In the genomic region with DNA sequence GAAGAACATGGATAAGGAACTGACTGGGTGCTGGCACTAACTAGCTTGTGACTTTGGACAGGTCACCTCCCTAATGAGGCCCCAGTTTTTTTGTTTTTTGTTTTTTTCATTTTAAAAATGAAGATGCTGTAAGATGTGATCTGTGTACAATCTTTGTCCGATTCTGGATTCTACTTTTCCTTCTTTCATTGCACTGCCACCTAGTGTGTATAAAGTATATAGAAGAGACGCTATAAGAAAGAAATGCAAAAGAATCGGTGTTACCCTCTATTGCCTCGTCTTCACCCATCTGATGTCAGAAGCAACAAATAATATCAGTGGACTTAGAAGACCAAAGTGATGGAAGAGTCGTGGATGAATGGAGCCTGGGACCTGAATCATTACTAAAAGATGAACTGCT, we compare ENCODE assay signal across 8 cellular contexts. TPM values are rescaled to one million over a fixed set of nuclear protein-coding genes. Genes with fewer than 3 reads are reported as not detected.
DNase-seq lines count a peak whose midpoint lies in the region; ATAC-seq and TF ChIP-seq lines count a peak whose summit lies in the region.

No MANE protein-coding gene starts in this region.

- ATAC-seq in DND-41 (ENCODE audit: insufficient read depth, low read depth) (peak; percentile 63), natural killer cell (peak in 1 of 3 donors; percentile 61)

- H3K27ac Mint-ChIP-seq in natural killer cell: no peak overlapping the region

- H3K36me3 ChIP-seq in DND-41 (ENCODE audit: insufficient read depth, low read length) (no peaks in the 10 kb centered on the region), adipocyte (ENCODE audit: control insufficient read depth, insufficient read depth, low read length, severe bottlenecking) (no peaks in the 10 kb centered on the region)

- H3K4me2 ChIP-seq in DND-41 (ENCODE audit: insufficient read depth, low read length): no peak overlapping the region

- peaks cover 0 to 11% of the 10 kb centered on the region in 2 donors for H3K27me3 Mint-ChIP-seq in natural killer cell (ENCODE audit: low read depth in 2 of 2)

- H3K9me3 Mint-ChIP-seq in natural killer cell: no peaks in the 10 kb centered on the region

- H3K27me3 ChIP-seq in DND-41 (ENCODE audit: insufficient read depth, low read length, poor library complexity) (no peaks in the 10 kb centered on the region), adipocyte (replicated peaks; ENCODE audit: control insufficient read depth, insufficient read depth, low read length) (peaks cover 6% of the 10 kb centered on the region)

- no peak overlapping the region for H3K27ac ChIP-seq in DND-41 (ENCODE audit: low read length)

- no peak overlapping the region for H3K4me3 Mint-ChIP-seq in natural killer cell

- no peaks in the 10 kb centered on the region for H4K20me1 ChIP-seq in DND-41 (ENCODE audit: insufficient read depth, low read length)

- peaks cover 9% of the 10 kb centered on the region in 2 donors for H3K4me1 Mint-ChIP-seq in natural killer cell

- H3K4me3 ChIP-seq in DND-41 (ENCODE audit: low read depth in 1 of 2, low read length in 2 of 2): no peak overlapping the region
- no peak overlapping the region for H3K4me3 ChIP-seq in adipocyte (ENCODE audit: low read length)

- POLR2A ChIA-PET in HEK293T (lab: Yijun Ruan, JAX): no interaction called here

- DNase-seq in DND-41 (no peak), HEK293T (ENCODE audit: extremely low spot score) (peak; percentile 11), adipocyte (ENCODE audit: low read depth) (peak; percentile 20), natural killer cell (no peak), HPDE6-E6E7 (ENCODE audit: extremely low spot score) (no peak), NK-92 (lab: John Stamatoyannopoulos, UW; ENCODE audit: unreplicated experiment) (no peak), activated gamma-delta T cell (lab: John Stamatoyannopoulos, UW) (no peak)
- DNase-seq in activated CD4-positive, alpha-beta T cell treated with anti-CD3 and anti-CD28 coated beads for 4 hours: no peak

- H3K79me2 ChIP-seq in DND-41 (ENCODE audit: insufficient read depth, low read length): no peaks in the 10 kb centered on the region

- no peak overlapping the region for H3K9ac ChIP-seq in DND-41 (ENCODE audit: low read depth, low read length)
- H3K9ac ChIP-seq in adipocyte (ENCODE audit: low read length): no peak overlapping the region

- peak overlapping the region; percentile 30; the same call in 1 of the 2 replicates for H2AFZ ChIP-seq in DND-41 (ENCODE audit: low read depth, low read length)

- no peaks in the 10 kb centered on the region for H3K9me3 ChIP-seq in DND-41 (ENCODE audit: insufficient read depth, low read length, severe bottlenecking)
- no peaks in the 10 kb centered on the region for H3K9me3 ChIP-seq in adipocyte (ENCODE audit: control insufficient read depth, low read length)

- TF ChIP-seq CTCF in DND-41 (IDR thresholded peaks at IDR 0.05; ENCODE audit: borderline replicate concordance, extremely low read depth, low read length, poor library complexity, severe bottlenecking) (peak; percentile 53), natural killer cell (IDR thresholded peaks at IDR 0.05) (peak; percentile 35)

- no peaks in the 10 kb centered on the region for H3K36me3 Mint-ChIP-seq in natural killer cell

- CTCF ChIA-PET in HEK293T (lab: Yijun Ruan, JAX): no interaction called here

- intact Hi-C loops in natural killer cell (cut with micrococcal nuclease): loop anchor here (1.0 kb wide), 1 partner anchor 331 kb away; no protein-coding TSS in a partner anchor

- H3K4me1 ChIP-seq in DND-41 (ENCODE audit: insufficient read depth, low read length) (no peaks in the 10 kb centered on the region; the same call in 1 of the 2 replicates), adipocyte (ENCODE audit: control insufficient read depth, insufficient read depth, low read length) (no peaks in the 10 kb centered on the region)

TF ChIP-seq in HEK293T, 16 proteins besides CTCF, POLR2A, EP300 and RAD21:
- no peak for TF ChIP-seq NFRKB (IDR thresholded peaks at IDR 0.05)
- no peak for TF ChIP-seq L3MBTL2 (conservative IDR thresholded peaks at IDR 0.05)
- TF ChIP-seq FOXK2 (IDR thresholded peaks at IDR 0.05): no peak
- no peak for TF ChIP-seq FOXA1 (IDR thresholded peaks at IDR 0.05)
- no peak for TF ChIP-seq CTBP1 (IDR thresholded peaks at IDR 0.05; ENCODE audit: borderline replicate concordance)
- TF ChIP-seq LEF1 (IDR thresholded peaks at IDR 0.05; ENCODE audit: borderline replicate concordance): no peak
- no peak for TF ChIP-seq SP1 (IDR thresholded peaks at IDR 0.05)
- TF ChIP-seq FOXM1 (IDR thresholded peaks at IDR 0.05; ENCODE audit: borderline replicate concordance): no peak

RNA-seq across cellular contexts. Expression of a gene that starts 58.6 kb away (rescaled TPM):
- total RNA-seq in natural killer cell: 10 to 100 TPM; 17.4 to 21.5 (median 19.7) TPM

Comparison
In these comparisons a context has a peak if more than half of its experiments do, and no peak if none do; other contexts are left out.
1. DNase-seq: peak in HEK293T (single experiment) and adipocyte (single experiment); none in DND-41 (single experiment), natural killer cell (single experiment), HPDE6-E6E7 (single experiment), NK-92 (single experiment), activated gamma-delta T cell (single experiment) and activated CD4-positive, alpha-beta T cell treated with anti-CD3 and anti-CD28 coated beads for 4 hours (0 of 2).